Comparison of ENCODE assay signal across 8 cellular contexts in genomic region chr1:52056937-52057231, GRCh38. TPM values are rescaled to one million over a fixed set of nuclear protein-coding genes. Genes with fewer than 3 reads are reported as not detected.
DNase-seq lines count a peak whose midpoint lies in the region; ATAC-seq and TF ChIP-seq lines count a peak whose summit lies in the region.

No MANE protein-coding gene starts in this region.

- ATAC-seq in HG02938 (IDR thresholded peaks at IDR 0.05; ENCODE audit: unreplicated experiment) (peak; percentile 39), lung (ENCODE audit: insufficient read depth, low FRiP score) (no peak)
- ATAC-seq in activated naive CD8-positive, alpha-beta T cell treated with anti-CD3 and anti-CD28 coated beads, Interleukin-2, amount 50 U/mL, for 24 hours, result no peak

- H3K4me1 ChIP-seq in lung (ENCODE audit: control insufficient read depth in 2 of 2, insufficient read depth in 2 of 2, low read length in 2 of 2), result peaks cover 3 to 18% of the 10 kb centered on the region in 2 donors

- H3K27ac Mint-ChIP-seq in activated naive CD8-positive, alpha-beta T cell treated with anti-CD3 and anti-CD28 coated beads, Interleukin-2, amount 50 U/mL, for 24 hours, result peak overlapping the region; percentile 98

- H3K27me3 ChIP-seq in lung (ENCODE audit: control insufficient read depth, insufficient read depth), result no peaks in the 10 kb centered on the region

- no peak for TF ChIP-seq CTCF in lung (IDR thresholded peaks at IDR 0.05; ENCODE audit: control extremely low read depth, extremely low read depth)

- H3K9me3 Mint-ChIP-seq in activated naive CD8-positive, alpha-beta T cell treated with anti-CD3 and anti-CD28 coated beads, Interleukin-2, amount 50 U/mL, for 24 hours, result no peaks in the 10 kb centered on the region

- H3K9me3 ChIP-seq in lung (ENCODE audit: control insufficient read depth in 2 of 2, insufficient read depth in 1 of 2, low read length in 1 of 2), result no peaks in the 10 kb centered on the region

- H3K4me3 Mint-ChIP-seq in activated naive CD8-positive, alpha-beta T cell treated with anti-CD3 and anti-CD28 coated beads, Interleukin-2, amount 50 U/mL, for 24 hours, result peak overlapping the region; percentile 94

- H3K4me1 Mint-ChIP-seq in activated naive CD8-positive, alpha-beta T cell treated with anti-CD3 and anti-CD28 coated beads, Interleukin-2, amount 50 U/mL, for 24 hours, result peaks cover 53% of the 10 kb centered on the region

- H3K4me3 ChIP-seq in GM08714 (ENCODE audit: low read length) (peak overlapping the region; percentile 91), lung (peak overlapping the region; percentile 99)

- H3K36me3 ChIP-seq in lung (ENCODE audit: control insufficient read depth in 2 of 2, insufficient read depth in 2 of 2, low read length in 2 of 2), result peaks cover 4 to 6% of the 10 kb centered on the region in 2 donors

- peak overlapping the region; percentile 86 to 99 for H3K27ac ChIP-seq in lung (ENCODE audit: low read depth in 1 of 2, low read length in 1 of 2)

- 1 to 3% methylated on average over 4 of the region's 4 CpGs for WGBS in lung, 2 donors

- no peak for DNase-seq in activated naive CD8-positive, alpha-beta T cell treated with anti-CD3 and anti-CD28 coated beads, Interleukin-2, amount 50 U/mL, for 24 hours
- DNase-seq in lung (ENCODE audit: low spot score) (no peak), DMS153 treated with DMSO at 0.1 percent for 48 hours (lab: John Stamatoyannopoulos, UW; ENCODE audit: unreplicated experiment) (no peak), H4 (ENCODE audit: low spot score) (no peak), islet precursor cell (no peak)
- no peak for DNase-seq in activated CD4-positive, alpha-beta T cell treated with anti-CD3 and anti-CD28 coated beads, Interleukin-2, amount 50 U/mL, for 4 hours

- H3K27me3 Mint-ChIP-seq in activated naive CD8-positive, alpha-beta T cell treated with anti-CD3 and anti-CD28 coated beads, Interleukin-2, amount 50 U/mL, for 24 hours, result no peaks in the 10 kb centered on the region

- H3K36me3 Mint-ChIP-seq in activated naive CD8-positive, alpha-beta T cell treated with anti-CD3 and anti-CD28 coated beads, Interleukin-2, amount 50 U/mL, for 24 hours (ENCODE audit: low read depth), result peaks cover 24% of the 10 kb centered on the region

RNA-seq across cellular contexts. Expression of gene BTF3L4, which starts 0.8 kb away (rescaled TPM):
- 10 to 100 TPM; 40.1 to 40.7 TPM for total RNA-seq in lung
- 10 to 100 TPM; 41.5 to 47.7 TPM for polyA plus RNA-seq in lung
- 108 and 158 TPM in 2 replicates for total RNA-seq in H4 (2014; rRNA removed; shearing (Covaris generic))

RNA-seq across cellular contexts. Expression of gene TXNDC12, which starts 1.9 kb away (rescaled TPM):
- total RNA-seq in lung, result 10 to 100 TPM; 15.8 to 51.9 TPM
- polyA plus RNA-seq in lung, result 10 to 100 TPM; 16.0 to 43.7 TPM
- 128 and 138 TPM in 2 replicates for total RNA-seq in H4 (2014; rRNA removed; shearing (Covaris generic))

RNA-seq across cellular contexts. Expression of gene KTI12, which starts 23.3 kb away (rescaled TPM):
- total RNA-seq in lung, result 1 to 10 TPM; 4.8 to 8.5 TPM
- 10 to 100 TPM in 1 of 2 donors, 1 to 10 TPM in 1; 6.5 to 11.3 TPM for polyA plus RNA-seq in lung
- 9.2 and 13.2 TPM in 2 replicates for total RNA-seq in H4 (2014; rRNA removed; shearing (Covaris generic))
